Comparison of ENCODE assay signal across 8 cellular contexts in the genomic region with DNA sequence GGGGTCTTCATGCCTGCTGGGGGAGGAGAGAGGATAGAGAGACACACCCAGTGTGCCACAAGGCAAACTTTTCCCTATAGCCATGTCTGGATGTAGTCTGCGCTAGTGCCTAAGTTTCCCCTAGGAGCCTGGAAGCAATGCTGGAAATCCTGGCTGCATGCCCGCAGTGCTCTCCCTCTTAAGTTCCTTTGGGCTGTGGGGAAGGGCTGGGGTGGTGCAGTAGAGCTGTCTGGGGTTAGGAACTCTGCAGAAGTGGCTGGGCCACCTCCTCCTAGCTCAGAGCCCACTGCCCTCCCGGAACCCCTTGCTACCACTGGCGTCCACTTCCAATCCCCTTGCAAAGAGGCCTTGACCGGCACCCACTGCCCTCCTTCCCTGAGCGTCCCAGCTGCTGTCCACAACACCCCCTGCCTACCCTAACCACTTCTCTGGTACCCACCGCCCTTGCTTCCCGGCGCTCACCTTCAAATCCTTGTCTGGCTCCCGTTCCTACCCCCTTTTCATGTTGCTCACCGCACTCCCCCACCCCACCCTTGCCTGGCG. TPM values are rescaled to one million over a fixed set of nuclear protein-coding genes. Genes with fewer than 3 reads are reported as not detected.
A peak's percentile ranks its signal among the peaks of the same experiment; 100 is the strongest.
DNase-seq lines count a peak whose midpoint lies in the region; ATAC-seq and TF ChIP-seq lines count a peak whose summit lies in the region.
"Not testable (repeated sequence)": the region's sequence is repeated elsewhere in the genome, so short reads cannot be mapped to it uniquely, and the experiment has no call there.

No MANE protein-coding gene starts in this region.

- CTCF ChIA-PET in RWPE1 (lab: Yijun Ruan, JAX) = not testable (repeated sequence)

- ATAC-seq in naive thymus-derived CD8-positive, alpha-beta T cell = not testable (repeated sequence)

- H3K9ac ChIP-seq in endodermal cell (ENCODE audit: extremely low read depth, low read length, poor library complexity, severe bottlenecking) = peak overlapping the region; percentile 41

- H3K4me1 ChIP-seq in HAP-1; endodermal cell (ENCODE audit: control insufficient read depth, insufficient read depth, low read length): not testable (repeated sequence)

- peak overlapping the region; percentile 76 for H3K27ac ChIP-seq in RWPE1
- not testable (repeated sequence) for H3K27ac ChIP-seq in endodermal cell (ENCODE audit: low read depth, low read length)

- not testable (repeated sequence) for TF ChIP-seq CTCF in AG10803 (conservative IDR thresholded peaks at IDR 0.05; ENCODE audit: low read length); RWPE1 (conservative IDR thresholded peaks at IDR 0.05; ENCODE audit: low read depth); endodermal cell (conservative IDR thresholded peaks at IDR 0.05)

- H3K36me3 Mint-ChIP-seq in activated naive CD8-positive, alpha-beta T cell; endodermal cell (ENCODE audit: low read depth): not testable (repeated sequence)
- H3K36me3 Mint-ChIP-seq in naive thymus-derived CD8-positive, alpha-beta T cell = peaks cover 0 to 12% (median 0%) of the 10 kb centered on the region in 3 donors

- peak overlapping the region; percentile 85 for H3K27ac Mint-ChIP-seq in activated naive CD8-positive, alpha-beta T cell
- H3K27ac Mint-ChIP-seq in endodermal cell = peak overlapping the region; percentile 97
- H3K27ac Mint-ChIP-seq in naive thymus-derived CD8-positive, alpha-beta T cell = peak overlapping the region; percentile 85 to 96 (median 92)

- not testable (repeated sequence) for H3K9me3 ChIP-seq in HAP-1; endodermal cell (ENCODE audit: control insufficient read depth, low read length); iPS-18c (ENCODE audit: control insufficient read depth, insufficient read depth, low read length)

- not testable (repeated sequence) for H3K27me3 Mint-ChIP-seq in activated naive CD8-positive, alpha-beta T cell; endodermal cell (ENCODE audit: insufficient read depth); naive thymus-derived CD8-positive, alpha-beta T cell

- H3K4me1 Mint-ChIP-seq in activated naive CD8-positive, alpha-beta T cell (ENCODE audit: low read depth) = peaks cover 12% of the 10 kb centered on the region
- H3K4me1 Mint-ChIP-seq in endodermal cell = not testable (repeated sequence)
- H3K4me1 Mint-ChIP-seq in naive thymus-derived CD8-positive, alpha-beta T cell = peaks cover 5 to 21% (median 18%) of the 10 kb centered on the region in 4 donors

- in situ Hi-C loops in HAP-1 (cut with MboI; ENCODE audit: low sequenced_read_pairs) = not testable (repeated sequence)

- H3K4me3 ChIP-seq in AG10803 (ENCODE audit: low read length) = peak overlapping the region; percentile 74
- peak overlapping the region; percentile 66 for H3K4me3 ChIP-seq in HAP-1
- peak overlapping the region; percentile 85 for H3K4me3 ChIP-seq in endodermal cell (ENCODE audit: low read length)
- peak overlapping the region; percentile 51 for H3K4me3 ChIP-seq in iPS-18c (ENCODE audit: insufficient read depth, low read depth, low read length)

- H3K27me3 ChIP-seq in HAP-1 (ENCODE audit: low read depth); endodermal cell (ENCODE audit: control insufficient read depth, insufficient read depth, low read length, poor library complexity, severe bottlenecking): not testable (repeated sequence)

- POLR2A ChIA-PET in RWPE1 (lab: Yijun Ruan, JAX; ENCODE audit: low non-redundant PET); naive thymus-derived CD8-positive, alpha-beta T cell (lab: Charles Lee): not testable (repeated sequence)

- 1 to 10% methylated on average over 2 to 10 of the region's 12 CpGs for WGBS in endodermal cell (ENCODE audit: insufficient coverage in 1 of 2, insufficient read length in 1 of 2), 2 experiments

- not testable (repeated sequence) for DNase-seq in AG10803 (ENCODE audit: low read depth); HAP-1 (ENCODE audit: low spot score in 2 of 2); RWPE1 (ENCODE audit: low spot score); naive thymus-derived CD8-positive, alpha-beta T cell
- DNase-seq in endodermal cell = peak; percentile 53
- DNase-seq in stimulated activated CD4-positive, alpha-beta T cell treated with anti-CD3 and anti-CD28 coated beads, Interleukin-12 subunit alpha, Interleukin-12 subunit beta, amount 100 ng/mL, for 4 hours = peak; percentile 0

- peak overlapping the region; percentile 91 for H3K4me3 Mint-ChIP-seq in activated naive CD8-positive, alpha-beta T cell
- peak overlapping the region; percentile 83 for H3K4me3 Mint-ChIP-seq in endodermal cell
- H3K4me3 Mint-ChIP-seq in naive thymus-derived CD8-positive, alpha-beta T cell = peak overlapping the region; percentile 88 to 95 (median 93)

- peaks cover 15% of the 10 kb centered on the region for H3K36me3 ChIP-seq in HAP-1 (replicated peaks)
- H3K36me3 ChIP-seq in endodermal cell (ENCODE audit: control insufficient read depth, insufficient read depth, low read length) = not testable (repeated sequence)

- not testable (repeated sequence) for H3K9me3 Mint-ChIP-seq in activated naive CD8-positive, alpha-beta T cell (ENCODE audit: low read depth); naive thymus-derived CD8-positive, alpha-beta T cell
- H3K9me3 Mint-ChIP-seq in endodermal cell = peaks cover 38% of the 10 kb centered on the region

RNA-seq across cellular contexts. Expression of gene SPIN2B, which starts 0.7 kb away (rescaled TPM):
- 10 to 100 TPM; 12.0 to 16.4 TPM for total RNA-seq in endodermal cell
- polyA plus RNA-seq in endodermal cell (2013, experiment 1 of 2) = 13.0 TPM
- polyA plus RNA-seq in endodermal cell (2013, experiment 2 of 2) = 12.0 TPM
- 10 to 100 TPM; 21.1 to 22.6 TPM for total RNA-seq in naive thymus-derived CD8-positive, alpha-beta T cell
- 10 to 100 TPM; 18.0 to 23.0 (median 20.8) TPM for polyA plus RNA-seq in naive thymus-derived CD8-positive, alpha-beta T cell

RNA-seq across cellular contexts. Expression of gene SPIN2A, which starts 16.5 kb away (rescaled TPM):
- total RNA-seq in endodermal cell = 1 to 10 TPM; 1.2 to 1.5 TPM
- polyA plus RNA-seq in endodermal cell (2013, experiment 1 of 2) = 1.2 TPM
- 0.50 TPM for polyA plus RNA-seq in endodermal cell (2013, experiment 2 of 2)
- 1 to 10 TPM; 2.0 to 2.3 TPM for total RNA-seq in naive thymus-derived CD8-positive, alpha-beta T cell
- not detected for polyA plus RNA-seq in naive thymus-derived CD8-positive, alpha-beta T cell
